1 cellular context compared by ENCODE assay signal in genomic region chr6:44388135-44388487, GRCh38.
TF ChIP-seq lines count a peak whose summit lies in the region.

No MANE protein-coding gene starts in this region.

TF ChIP-seq in GM23338, 12 proteins besides CTCF, POLR2A, EP300 and RAD21 (continued from another document):
- TF ChIP-seq, protein P1, sequence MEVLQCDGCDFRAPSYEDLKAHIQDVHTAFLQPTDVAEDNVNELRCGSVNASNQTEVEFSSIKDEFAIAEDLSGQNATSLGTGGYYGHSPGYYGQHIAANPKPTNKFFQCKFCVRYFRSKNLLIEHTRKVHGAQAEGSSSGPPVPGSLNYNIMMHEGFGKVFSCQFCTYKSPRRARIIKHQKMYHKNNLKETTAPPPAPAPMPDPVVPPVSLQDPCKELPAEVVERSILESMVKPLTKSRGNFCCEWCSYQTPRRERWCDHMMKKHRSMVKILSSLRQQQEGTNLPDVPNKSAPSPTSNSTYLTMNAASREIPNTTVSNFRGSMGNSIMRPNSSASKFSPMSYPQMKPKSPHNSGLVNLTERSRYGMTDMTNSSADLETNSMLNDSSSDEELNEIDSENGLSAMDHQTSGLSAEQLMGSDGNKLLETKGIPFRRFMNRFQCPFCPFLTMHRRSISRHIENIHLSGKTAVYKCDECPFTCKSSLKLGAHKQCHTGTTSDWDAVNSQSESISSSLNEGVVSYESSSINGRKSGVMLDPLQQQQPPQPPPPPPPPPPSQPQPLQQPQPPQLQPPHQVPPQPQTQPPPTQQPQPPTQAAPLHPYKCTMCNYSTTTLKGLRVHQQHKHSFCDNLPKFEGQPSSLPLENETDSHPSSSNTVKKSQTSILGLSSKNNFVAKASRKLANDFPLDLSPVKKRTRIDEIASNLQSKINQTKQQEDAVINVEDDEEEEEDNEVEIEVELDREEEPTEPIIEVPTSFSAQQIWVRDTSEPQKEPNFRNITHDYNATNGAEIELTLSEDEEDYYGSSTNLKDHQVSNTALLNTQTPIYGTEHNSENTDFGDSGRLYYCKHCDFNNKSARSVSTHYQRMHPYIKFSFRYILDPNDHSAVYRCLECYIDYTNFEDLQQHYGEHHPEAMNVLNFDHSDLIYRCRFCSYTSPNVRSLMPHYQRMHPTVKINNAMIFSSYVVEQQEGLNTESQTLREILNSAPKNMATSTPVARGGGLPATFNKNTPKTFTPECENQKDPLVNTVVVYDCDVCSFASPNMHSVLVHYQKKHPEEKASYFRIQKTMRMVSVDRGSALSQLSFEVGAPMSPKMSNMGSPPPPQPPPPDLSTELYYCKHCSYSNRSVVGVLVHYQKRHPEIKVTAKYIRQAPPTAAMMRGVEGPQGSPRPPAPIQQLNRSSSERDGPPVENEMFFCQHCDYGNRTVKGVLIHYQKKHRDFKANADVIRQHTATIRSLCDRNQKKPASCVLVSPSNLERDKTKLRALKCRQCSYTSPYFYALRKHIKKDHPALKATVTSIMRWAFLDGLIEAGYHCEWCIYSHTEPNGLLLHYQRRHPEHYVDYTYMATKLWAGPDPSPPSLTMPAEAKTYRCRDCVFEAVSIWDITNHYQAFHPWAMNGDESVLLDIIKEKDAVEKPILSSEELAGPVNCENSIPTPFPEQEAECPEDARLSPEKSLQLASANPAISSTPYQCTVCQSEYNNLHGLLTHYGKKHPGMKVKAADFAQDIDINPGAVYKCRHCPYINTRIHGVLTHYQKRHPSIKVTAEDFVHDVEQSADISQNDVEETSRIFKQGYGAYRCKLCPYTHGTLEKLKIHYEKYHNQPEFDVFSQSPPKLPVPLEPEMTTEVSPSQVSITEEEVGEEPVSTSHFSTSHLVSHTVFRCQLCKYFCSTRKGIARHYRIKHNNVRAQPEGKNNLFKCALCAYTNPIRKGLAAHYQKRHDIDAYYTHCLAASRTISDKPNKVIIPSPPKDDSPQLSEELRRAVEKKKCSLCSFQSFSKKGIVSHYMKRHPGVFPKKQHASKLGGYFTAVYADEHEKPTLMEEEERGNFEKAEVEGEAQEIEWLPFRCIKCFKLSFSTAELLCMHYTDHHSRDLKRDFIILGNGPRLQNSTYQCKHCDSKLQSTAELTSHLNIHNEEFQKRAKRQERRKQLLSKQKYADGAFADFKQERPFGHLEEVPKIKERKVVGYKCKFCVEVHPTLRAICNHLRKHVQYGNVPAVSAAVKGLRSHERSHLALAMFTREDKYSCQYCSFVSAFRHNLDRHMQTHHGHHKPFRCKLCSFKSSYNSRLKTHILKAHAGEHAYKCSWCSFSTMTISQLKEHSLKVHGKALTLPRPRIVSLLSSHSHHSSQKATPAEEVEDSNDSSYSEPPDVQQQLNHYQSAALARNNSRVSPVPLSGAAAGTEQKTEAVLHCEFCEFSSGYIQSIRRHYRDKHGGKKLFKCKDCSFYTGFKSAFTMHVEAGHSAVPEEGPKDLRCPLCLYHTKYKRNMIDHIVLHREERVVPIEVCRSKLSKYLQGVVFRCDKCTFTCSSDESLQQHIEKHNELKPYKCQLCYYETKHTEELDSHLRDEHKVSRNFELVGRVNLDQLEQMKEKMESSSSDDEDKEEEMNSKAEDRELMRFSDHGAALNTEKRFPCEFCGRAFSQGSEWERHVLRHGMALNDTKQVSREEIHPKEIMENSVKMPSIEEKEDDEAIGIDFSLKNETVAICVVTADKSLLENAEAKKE (CRISPR knock-in tag; IDR thresholded peaks at IDR 0.05), result no peak
- TF ChIP-seq EZH2 (IDR thresholded peaks at IDR 0.05; ENCODE audit: low read depth, unreplicated experiment), result no peak
- no peak for TF ChIP-seq REST (IDR thresholded peaks at IDR 0.05; ENCODE audit: unreplicated experiment)
- TF ChIP-seq EZH2phosphoT487 (IDR thresholded peaks at IDR 0.05; ENCODE audit: unreplicated experiment), result no peak
